1 cellular context compared by ENCODE assay signal in genomic region chr4:8050555-8051206, GRCh38.
TF ChIP-seq lines count a peak whose summit lies in the region.

No MANE protein-coding gene starts in this region.

TF ChIP-seq in HepG2, 621 proteins besides CTCF, POLR2A, EP300 and RAD21 (continued from another document and continues in another):
- TF ChIP-seq ZBED4 (CRISPR knock-in tag; IDR thresholded peaks at IDR 0.05; ENCODE audit: borderline replicate concordance) (0 out of 2 replicates have a peak, but pooled peaks have one; percentile 19), HMG20B (CRISPR knock-in tag; conservative IDR thresholded peaks at IDR 0.05) (peak; percentile 80), ZFP91 (CRISPR knock-in tag; IDR thresholded peaks at IDR 0.05; ENCODE audit: borderline replicate concordance) (peak; percentile 61; the same call in 1 of the 2 replicates), ZNF589 (CRISPR knock-in tag; conservative IDR thresholded peaks at IDR 0.05) (0 out of 2 replicates have a peak, but pooled peaks have one; percentile 52), ZNF263 (CRISPR knock-in tag; IDR thresholded peaks at IDR 0.05) (peak; percentile 14; the same call in 1 of the 2 replicates), ETV6 (CRISPR knock-in tag; conservative IDR thresholded peaks at IDR 0.05) (no peak; the same call in 1 of the 2 replicates), RBFOX2 (IDR thresholded peaks at IDR 0.05; ENCODE audit: low read depth, low read length) (peak; percentile 75), YY1 (IDR thresholded peaks at IDR 0.05; ENCODE audit: insufficient read depth, insufficient replicate concordance, low read depth, low read length) (peak; percentile 75), NR3C1 (CRISPR knock-in tag; IDR thresholded peaks at IDR 0.05) (no peak), FIP1L1 (IDR thresholded peaks at IDR 0.05; ENCODE audit: borderline replicate concordance, insufficient read depth, low read depth, low read length) (no peak), FOXK1 (CRISPR knock-in tag; IDR thresholded peaks at IDR 0.05; ENCODE audit: borderline replicate concordance, low read depth) (peak; percentile 62; the same call in 1 of the 2 replicates), RXRB (CRISPR knock-in tag; IDR thresholded peaks at IDR 0.05; ENCODE audit: borderline replicate concordance) (peak; percentile 99), ZNF326 (CRISPR knock-in tag; IDR thresholded peaks at IDR 0.05; ENCODE audit: borderline replicate concordance) (no peak), ZSCAN25 (CRISPR knock-in tag; IDR thresholded peaks at IDR 0.05) (peak; percentile 88), MYNN (CRISPR knock-in tag; IDR thresholded peaks at IDR 0.05; ENCODE audit: low read depth) (no peak; the same call in 1 of the 2 replicates), REST (IDR thresholded peaks at IDR 0.05; ENCODE audit: borderline replicate concordance in 1 of 2, low read depth in 1 of 2, low read length in 2 of 2) (0 out of 4 replicates have a peak, but pooled peaks of 1 of the 2 experiments have one; percentile 28), ZNF556 (CRISPR knock-in tag; IDR thresholded peaks at IDR 0.05; ENCODE audit: borderline replicate concordance) (peak; percentile 78; the same call in 1 of the 2 replicates), ZNF546 (CRISPR knock-in tag; conservative IDR thresholded peaks at IDR 0.05) (no peak), RXRA (CRISPR knock-in tag; IDR thresholded peaks at IDR 0.05) (peak; percentile 99), MAZ (IDR thresholded peaks at IDR 0.05; ENCODE audit: borderline replicate concordance, low read depth, low read length) (no peak; the same call in 1 of the 2 replicates), MAZ (CRISPR knock-in tag; IDR thresholded peaks at IDR 0.05; ENCODE audit: low read depth) (0 out of 2 replicates have a peak, but pooled peaks have one; percentile 25), TFDP2 (CRISPR knock-in tag; IDR thresholded peaks at IDR 0.05) (peak; percentile 35; the same call in 1 of the 2 replicates), PLSCR1 (CRISPR knock-in tag; IDR thresholded peaks at IDR 0.05; ENCODE audit: borderline replicate concordance) (no peak), ZNF335 (CRISPR knock-in tag; IDR thresholded peaks at IDR 0.05) (peak; percentile 64; the same call in 1 of the 2 replicates), HNRNPL (IDR thresholded peaks at IDR 0.05; ENCODE audit: low read depth, low read length) (peak; percentile 99), FOXP4 (CRISPR knock-in tag; IDR thresholded peaks at IDR 0.05) (peak; percentile 76; the same call in 1 of the 2 replicates), ZBTB33 (CRISPR knock-in tag; IDR thresholded peaks at IDR 0.05) (peak; percentile 48; the same call in 1 of the 2 replicates), POLR2G (IDR thresholded peaks at IDR 0.05; ENCODE audit: low read depth, low read length) (peak; percentile 67), SPEN (CRISPR knock-in tag; IDR thresholded peaks at IDR 0.05; ENCODE audit: low read depth) (peak; percentile 67), RNF2 (conservative IDR thresholded peaks at IDR 0.05; ENCODE audit: low read depth) (peak; percentile 49; the same call in 1 of the 2 replicates), TCF7L2 (IDR thresholded peaks at IDR 0.05; ENCODE audit: low read depth, low read length) (no peak), CBFB (CRISPR knock-in tag; IDR thresholded peaks at IDR 0.05) (peak; percentile 51; the same call in 1 of the 2 replicates), ZNF746 (CRISPR knock-in tag; IDR thresholded peaks at IDR 0.05) (0 out of 2 replicates have a peak, but pooled peaks have one; percentile 42), MTA1 (CRISPR knock-in tag; IDR thresholded peaks at IDR 0.05; ENCODE audit: borderline replicate concordance) (peak; percentile 91; the same call in 1 of the 2 replicates), IKZF4 (CRISPR knock-in tag; IDR thresholded peaks at IDR 0.05; ENCODE audit: borderline replicate concordance, low read depth, not compliant biosample characterization) (no peak), LCORL (IDR thresholded peaks at IDR 0.05) (no peak), LCORL (CRISPR knock-in tag; IDR thresholded peaks at IDR 0.05) (peak; percentile 89), TFDP1 (CRISPR knock-in tag; IDR thresholded peaks at IDR 0.05; ENCODE audit: borderline replicate concordance) (peak; percentile 57), DPF2 (CRISPR knock-in tag; IDR thresholded peaks at IDR 0.05; ENCODE audit: borderline replicate concordance, low read depth) (0 out of 2 replicates have a peak, but pooled peaks have one; percentile 16), ZNF101 (CRISPR knock-in tag; IDR thresholded peaks at IDR 0.05; ENCODE audit: borderline replicate concordance, low read depth) (no peak), ZNF160 (CRISPR knock-in tag; IDR thresholded peaks at IDR 0.05) (peak; percentile 36; the same call in 1 of the 2 replicates), KLF9 (CRISPR knock-in tag; IDR thresholded peaks at IDR 0.05; ENCODE audit: low read depth) (no peak), SOX6 (IDR thresholded peaks at IDR 0.05) (no peak), SOX6 (CRISPR knock-in tag; IDR thresholded peaks at IDR 0.05) (peak; percentile 93), ZNF44 (CRISPR knock-in tag; IDR thresholded peaks at IDR 0.05) (no peak), ZBTB7B (CRISPR knock-in tag; IDR thresholded peaks at IDR 0.05) (peak; percentile 75; the same call in 1 of the 2 replicates)
